In the genomic region with DNA sequence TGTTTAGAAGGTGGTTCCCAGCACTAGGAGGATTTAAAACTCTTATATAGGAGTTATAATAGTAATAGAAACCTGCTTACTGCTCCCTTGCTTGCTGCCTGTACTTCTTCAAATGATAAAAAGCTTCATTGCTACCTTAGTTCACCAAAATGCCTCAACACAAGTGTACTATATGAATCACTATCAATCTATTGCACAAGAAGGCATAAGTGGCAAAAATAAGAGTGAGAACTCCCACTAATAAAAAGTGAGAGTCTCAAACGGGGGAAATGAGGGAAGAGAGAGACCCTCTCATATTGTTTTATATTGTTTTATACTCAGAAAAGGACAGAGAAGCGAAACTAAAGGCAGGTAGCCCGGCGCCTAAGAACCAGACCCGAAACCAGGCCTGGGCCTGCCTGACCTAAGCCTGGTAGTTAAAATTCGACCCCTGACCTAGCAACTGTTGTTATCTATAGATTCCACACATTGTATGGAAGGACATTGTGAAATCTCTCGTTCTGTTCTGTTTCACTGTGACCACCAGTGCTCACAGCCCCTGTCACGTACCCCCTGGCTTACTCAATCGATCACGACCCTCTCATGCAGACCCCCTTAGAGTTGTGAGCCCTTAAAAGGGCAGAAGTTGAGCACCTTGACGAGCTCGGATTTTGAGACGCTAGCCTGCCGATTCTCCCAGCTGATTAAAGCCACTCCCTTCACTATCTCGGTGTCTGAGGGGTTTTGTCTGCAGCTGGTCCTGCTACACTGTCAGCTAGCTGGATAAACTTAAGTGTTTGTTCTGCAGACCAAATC, we compare ENCODE assay signal across 1 cellular context.
TF ChIP-seq lines count a peak whose summit lies in the region.
"Not testable (repeated sequence)": the region's sequence is repeated elsewhere in the genome, so short reads cannot be mapped to it uniquely, and the experiment has no call there.

No MANE protein-coding gene starts in this region.

TF ChIP-seq in K562, 482 proteins besides CTCF, POLR2A, EP300 and RAD21 (continued from another document):
- TF ChIP-seq FOXA3 (CRISPR knock-in tag; conservative IDR thresholded peaks at IDR 0.05 in 1 of 2, IDR thresholded peaks at IDR 0.05 in 1 of 2): peak; percentile 20 to 44; a peak in 1 of 4 replicates
- peak; percentile 52 for TF ChIP-seq RFX1 (IDR thresholded peaks at IDR 0.05)
- TF ChIP-seq ZNF197 (CRISPR knock-in tag; IDR thresholded peaks at IDR 0.05; ENCODE audit: low read depth): peak; percentile 78; the same call in 1 of the 2 replicates
- TF ChIP-seq MEF2A (IDR thresholded peaks at IDR 0.05; ENCODE audit: control insufficient read depth, low read depth, low read length): 0 out of 2 replicates have a peak, but pooled peaks have one; percentile 22
- TF ChIP-seq NCOR1 (IDR thresholded peaks at IDR 0.05): peak; percentile 79
- peak; percentile 83 for TF ChIP-seq ZBTB7A (IDR thresholded peaks at IDR 0.05; ENCODE audit: borderline replicate concordance, control insufficient read depth, low read depth, low read length)
- 0 out of 2 replicates have a peak, but pooled peaks have one; percentile 39 for TF ChIP-seq CREM (IDR thresholded peaks at IDR 0.05; ENCODE audit: low read depth)
- peak in 1 of 2 experiments; percentile 66; a peak in 1 of 4 replicates for TF ChIP-seq SIN3A (IDR thresholded peaks at IDR 0.05; ENCODE audit: borderline replicate concordance in 2 of 2, control insufficient read depth in 1 of 2, low read depth in 2 of 2, low read length in 2 of 2)
- peak; percentile 83 for TF ChIP-seq DACH1 (IDR thresholded peaks at IDR 0.05; ENCODE audit: partially characterized antibody)
- TF ChIP-seq TAL1 (IDR thresholded peaks at IDR 0.05): peak; percentile 69
- TF ChIP-seq, protein P1, sequence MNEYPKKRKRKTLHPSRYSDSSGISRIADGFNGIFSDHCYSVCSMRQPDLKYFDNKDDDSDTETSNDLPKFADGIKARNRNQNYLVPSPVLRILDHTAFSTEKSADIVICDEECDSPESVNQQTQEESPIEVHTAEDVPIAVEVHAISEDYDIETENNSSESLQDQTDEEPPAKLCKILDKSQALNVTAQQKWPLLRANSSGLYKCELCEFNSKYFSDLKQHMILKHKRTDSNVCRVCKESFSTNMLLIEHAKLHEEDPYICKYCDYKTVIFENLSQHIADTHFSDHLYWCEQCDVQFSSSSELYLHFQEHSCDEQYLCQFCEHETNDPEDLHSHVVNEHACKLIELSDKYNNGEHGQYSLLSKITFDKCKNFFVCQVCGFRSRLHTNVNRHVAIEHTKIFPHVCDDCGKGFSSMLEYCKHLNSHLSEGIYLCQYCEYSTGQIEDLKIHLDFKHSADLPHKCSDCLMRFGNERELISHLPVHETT (CRISPR knock-in tag; conservative IDR thresholded peaks at IDR 0.05 in 1 of 2, IDR thresholded peaks at IDR 0.05 in 1 of 2): 0 out of 4 replicates have a peak, but pooled peaks of 1 of the 2 experiments have one; percentile 43
- peak; percentile 55 to 78; a peak in 3 of 4 replicates for TF ChIP-seq KDM1A (IDR thresholded peaks at IDR 0.05)
- TF ChIP-seq MTA3 (IDR thresholded peaks at IDR 0.05; ENCODE audit: borderline replicate concordance): peak; percentile 75; the same call in 1 of the 2 replicates
- TF ChIP-seq KLF1 (tag; IDR thresholded peaks at IDR 0.05): peak; percentile 85
- peak; percentile 29 to 64; a peak in 1 of 4 replicates for TF ChIP-seq TRIM24 (IDR thresholded peaks at IDR 0.05)
- peak; percentile 35; the same call in 1 of the 2 replicates for TF ChIP-seq L3MBTL2 (IDR thresholded peaks at IDR 0.05)
- peak; percentile 81 for TF ChIP-seq TCF3 (CRISPR knock-in tag; IDR thresholded peaks at IDR 0.05)
- TF ChIP-seq SMARCA4 (IDR thresholded peaks at IDR 0.05): peak; percentile 91
- peak; percentile 42; the same call in 1 of the 2 replicates for TF ChIP-seq ATF3 (IDR thresholded peaks at IDR 0.05)
- TF ChIP-seq ATF3 (CRISPR knock-in tag; conservative IDR thresholded peaks at IDR 0.05); MYNN (CRISPR knock-in tag; IDR thresholded peaks at IDR 0.05); TEAD4 (CRISPR knock-in tag; IDR thresholded peaks at IDR 0.05; ENCODE audit: borderline replicate concordance): not testable (repeated sequence)
- peak; percentile 66; the same call in 1 of the 2 replicates for TF ChIP-seq CREB3 (tag; conservative IDR thresholded peaks at IDR 0.05; ENCODE audit: low read depth)
- TF ChIP-seq ATF6 (CRISPR knock-in tag; IDR thresholded peaks at IDR 0.05): 0 out of 2 replicates have a peak, but pooled peaks have one; percentile 52
- TF ChIP-seq, protein P2, sequence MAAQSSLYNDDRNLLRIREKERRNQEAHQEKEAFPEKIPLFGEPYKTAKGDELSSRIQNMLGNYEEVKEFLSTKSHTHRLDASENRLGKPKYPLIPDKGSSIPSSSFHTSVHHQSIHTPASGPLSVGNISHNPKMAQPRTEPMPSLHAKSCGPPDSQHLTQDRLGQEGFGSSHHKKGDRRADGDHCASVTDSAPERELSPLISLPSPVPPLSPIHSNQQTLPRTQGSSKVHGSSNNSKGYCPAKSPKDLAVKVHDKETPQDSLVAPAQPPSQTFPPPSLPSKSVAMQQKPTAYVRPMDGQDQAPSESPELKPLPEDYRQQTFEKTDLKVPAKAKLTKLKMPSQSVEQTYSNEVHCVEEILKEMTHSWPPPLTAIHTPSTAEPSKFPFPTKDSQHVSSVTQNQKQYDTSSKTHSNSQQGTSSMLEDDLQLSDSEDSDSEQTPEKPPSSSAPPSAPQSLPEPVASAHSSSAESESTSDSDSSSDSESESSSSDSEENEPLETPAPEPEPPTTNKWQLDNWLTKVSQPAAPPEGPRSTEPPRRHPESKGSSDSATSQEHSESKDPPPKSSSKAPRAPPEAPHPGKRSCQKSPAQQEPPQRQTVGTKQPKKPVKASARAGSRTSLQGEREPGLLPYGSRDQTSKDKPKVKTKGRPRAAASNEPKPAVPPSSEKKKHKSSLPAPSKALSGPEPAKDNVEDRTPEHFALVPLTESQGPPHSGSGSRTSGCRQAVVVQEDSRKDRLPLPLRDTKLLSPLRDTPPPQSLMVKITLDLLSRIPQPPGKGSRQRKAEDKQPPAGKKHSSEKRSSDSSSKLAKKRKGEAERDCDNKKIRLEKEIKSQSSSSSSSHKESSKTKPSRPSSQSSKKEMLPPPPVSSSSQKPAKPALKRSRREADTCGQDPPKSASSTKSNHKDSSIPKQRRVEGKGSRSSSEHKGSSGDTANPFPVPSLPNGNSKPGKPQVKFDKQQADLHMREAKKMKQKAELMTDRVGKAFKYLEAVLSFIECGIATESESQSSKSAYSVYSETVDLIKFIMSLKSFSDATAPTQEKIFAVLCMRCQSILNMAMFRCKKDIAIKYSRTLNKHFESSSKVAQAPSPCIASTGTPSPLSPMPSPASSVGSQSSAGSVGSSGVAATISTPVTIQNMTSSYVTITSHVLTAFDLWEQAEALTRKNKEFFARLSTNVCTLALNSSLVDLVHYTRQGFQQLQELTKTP (IDR thresholded peaks at IDR 0.05; ENCODE audit: low read depth in 1 of 2, partially characterized antibody in 2 of 2): peak; percentile 14 to 79
- TF ChIP-seq ZEB2 (IDR thresholded peaks at IDR 0.05): peak; percentile 81
- TF ChIP-seq CEBPG (CRISPR knock-in tag; IDR thresholded peaks at IDR 0.05): peak; percentile 86
- TF ChIP-seq CEBPG (tag; conservative IDR thresholded peaks at IDR 0.05 in 1 of 2, IDR thresholded peaks at IDR 0.05 in 1 of 2): peak; percentile 76 to 81
- TF ChIP-seq ZBTB2 (IDR thresholded peaks at IDR 0.05): peak; percentile 88
- TF ChIP-seq ZNF583 (CRISPR knock-in tag; IDR thresholded peaks at IDR 0.05): 0 out of 2 replicates have a peak, but pooled peaks have one; percentile 51
- TF ChIP-seq IRF9 (tag; IDR thresholded peaks at IDR 0.05): peak; percentile 45
- peak; percentile 78; the same call in 1 of the 2 replicates for TF ChIP-seq ZNF766 (CRISPR knock-in tag; conservative IDR thresholded peaks at IDR 0.05)
- 0 out of 2 replicates have a peak, but pooled peaks have one; percentile 23 for TF ChIP-seq MYNN (IDR thresholded peaks at IDR 0.05)
- 0 out of 2 replicates have a peak, but pooled peaks have one; percentile 32 for TF ChIP-seq TEAD2 (tag; IDR thresholded peaks at IDR 0.05)
- peak; percentile 34; the same call in 1 of the 2 replicates for TF ChIP-seq EP400 (IDR thresholded peaks at IDR 0.05)
- peak; percentile 60; the same call in 1 of the 2 replicates for TF ChIP-seq BCOR (IDR thresholded peaks at IDR 0.05)
- TF ChIP-seq HMBOX1 (IDR thresholded peaks at IDR 0.05): peak; percentile 89
- peak; percentile 83; the same call in 1 of the 2 replicates for TF ChIP-seq MTA1 (IDR thresholded peaks at IDR 0.05; ENCODE audit: borderline replicate concordance)
- TF ChIP-seq DMBX1 (CRISPR knock-in tag; IDR thresholded peaks at IDR 0.05; ENCODE audit: borderline replicate concordance): peak; percentile 45; the same call in 1 of the 2 replicates
- 0 out of 4 replicates have a peak, but pooled peaks of 1 of the 2 experiments have one; percentile 14 for TF ChIP-seq NRF1 (conservative IDR thresholded peaks at IDR 0.05 in 1 of 2, IDR thresholded peaks at IDR 0.05 in 1 of 2)
- TF ChIP-seq SMARCC2 (IDR thresholded peaks at IDR 0.05; ENCODE audit: low read depth): peak; percentile 83
- peak; percentile 90 for TF ChIP-seq ARID1B (IDR thresholded peaks at IDR 0.05)
- TF ChIP-seq SMARCE1 (IDR thresholded peaks at IDR 0.05): peak; percentile 87
- peak; percentile 84 for TF ChIP-seq ZFX (CRISPR knock-in tag; IDR thresholded peaks at IDR 0.05)
- peak; percentile 89 for TF ChIP-seq CTBP1 (IDR thresholded peaks at IDR 0.05; ENCODE audit: borderline replicate concordance)
- TF ChIP-seq CBFA2T2 (conservative IDR thresholded peaks at IDR 0.05): peak; percentile 67
- TF ChIP-seq GATA2 (CRISPR knock-in tag; IDR thresholded peaks at IDR 0.05): peak; percentile 80
- TF ChIP-seq GATAD2A (IDR thresholded peaks at IDR 0.05): peak; percentile 92
- TF ChIP-seq ZNF76 (CRISPR knock-in tag; IDR thresholded peaks at IDR 0.05; ENCODE audit: borderline replicate concordance): peak; percentile 33; the same call in 1 of the 2 replicates
- TF ChIP-seq TEAD4 (IDR thresholded peaks at IDR 0.05; ENCODE audit: low read length): peak; percentile 66
- peak in 1 of 2 experiments; percentile 79; a peak in 1 of 4 replicates for TF ChIP-seq TEAD1 (CRISPR knock-in tag; IDR thresholded peaks at IDR 0.05)
TF ChIP-seq in K562: peak in this region for 80; not testable (repeated sequence) for 402.
